1 cellular context compared by ENCODE assay signal in the genomic region with DNA sequence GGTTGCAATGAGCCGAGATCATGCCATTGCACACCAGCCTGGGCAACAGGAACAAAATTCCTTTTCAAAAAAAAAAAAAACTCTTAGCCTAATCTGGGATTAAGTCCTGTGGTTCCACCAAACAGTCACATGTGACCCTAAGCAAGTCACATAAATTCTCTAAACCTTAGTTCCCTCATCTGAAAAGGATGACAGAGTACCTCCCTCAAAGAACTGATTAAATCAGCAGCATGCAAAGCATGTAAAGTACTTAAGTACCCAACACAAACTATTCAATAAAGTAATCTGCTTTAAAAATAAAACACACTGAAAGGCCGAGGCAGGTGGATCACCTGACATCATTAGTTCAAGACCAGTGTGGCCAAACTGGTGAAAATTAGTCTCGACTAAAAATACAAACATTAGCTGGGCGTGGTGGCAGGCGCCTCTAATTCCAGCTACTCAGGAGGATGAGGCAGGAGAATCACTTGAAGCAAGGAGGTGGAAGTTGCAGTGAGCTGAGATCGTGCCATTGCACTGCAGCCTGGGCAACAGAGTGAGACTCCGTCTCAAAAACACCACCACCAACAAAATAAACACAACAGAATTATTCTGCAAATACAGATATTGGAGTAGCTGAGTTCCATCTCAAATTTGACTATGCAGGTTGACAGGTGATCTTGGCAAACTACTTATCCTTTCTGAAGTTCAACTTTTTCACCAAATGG.
TF ChIP-seq lines count a peak whose summit lies in the region.

No MANE protein-coding gene starts in this region.

TF ChIP-seq in GM12878, 131 proteins besides CTCF, POLR2A, EP300 and RAD21:
- TF ChIP-seq PKNOX1 (IDR thresholded peaks at IDR 0.05) = no peak
